ENCODE assay signal across 8 cellular contexts in the genomic region with DNA sequence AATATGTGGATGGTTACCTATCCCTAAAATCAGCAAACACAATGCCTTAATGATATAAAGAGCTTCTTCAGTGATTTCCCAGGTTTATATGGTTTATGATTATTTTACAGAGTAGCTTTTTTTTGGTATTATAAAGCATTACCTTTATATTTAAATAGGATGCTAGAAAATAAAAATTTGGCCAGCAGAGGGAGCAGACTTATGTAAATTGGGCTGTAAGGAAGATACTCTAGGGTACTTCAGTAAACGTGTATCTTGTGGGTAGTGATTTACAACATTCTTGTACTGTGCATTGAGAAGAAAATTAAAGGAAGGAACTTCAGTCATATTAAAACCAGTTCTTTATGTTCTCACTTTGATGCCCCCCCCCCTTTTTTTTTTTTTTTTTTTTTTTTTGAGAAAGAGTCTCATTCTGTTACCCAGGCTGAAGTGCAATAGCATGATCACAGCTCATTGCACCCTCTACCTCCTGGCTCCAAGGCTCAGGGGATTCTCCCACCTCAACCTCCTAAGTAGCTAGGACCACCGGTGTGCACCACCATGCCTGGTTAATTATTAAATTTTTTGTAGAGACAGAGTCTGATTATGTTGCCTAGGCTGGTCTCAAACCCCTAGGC.
A peak's percentile ranks its signal among the peaks of the same experiment; 100 is the strongest.
DNase-seq lines count a peak whose midpoint lies in the region; TF ChIP-seq lines count a peak whose summit lies in the region.

No MANE protein-coding gene starts in this region.

- no peaks in the 10 kb centered on the region for H3K27me3 ChIP-seq in WERI-Rb-1 (ENCODE audit: insufficient read depth, low read depth, severe bottlenecking)
- H3K27me3 ChIP-seq in smooth muscle cell (ENCODE audit: low read depth), result no peaks in the 10 kb centered on the region

- in situ Hi-C loops in G401 (cut with HindIII; ENCODE audit: low sequenced_read_pairs), result no loop called here

- 52% methylated on average over 2 of the region's 2 CpGs for WGBS in smooth muscle cell (ENCODE audit: low lambda C conversion rate)

- H2AFZ ChIP-seq in smooth muscle cell (ENCODE audit: low read depth), result no peak overlapping the region

- H3K9me3 ChIP-seq in WERI-Rb-1 (ENCODE audit: severe bottlenecking), result no peaks in the 10 kb centered on the region
- H3K9me3 ChIP-seq in smooth muscle cell (replicated peaks; ENCODE audit: low read depth), result no peaks in the 10 kb centered on the region

- peaks cover 56% of the 10 kb centered on the region for H4K20me1 ChIP-seq in smooth muscle cell (ENCODE audit: low read depth)

- H3K27ac ChIP-seq in WERI-Rb-1 (no peak overlapping the region), smooth muscle cell (ENCODE audit: low read depth) (no peak overlapping the region), coronary artery (no peak overlapping the region)

- H3K36me3 ChIP-seq in WERI-Rb-1, result no peaks in the 10 kb centered on the region
- no peaks in the 10 kb centered on the region for H3K36me3 ChIP-seq in smooth muscle cell (ENCODE audit: low read depth)

- no peaks in the 10 kb centered on the region for H3K4me1 ChIP-seq in smooth muscle cell (ENCODE audit: low read depth)

- no peaks in the 10 kb centered on the region for H3F3A ChIP-seq in smooth muscle cell (ENCODE audit: low read depth)

- no peak overlapping the region for H3K4me3 ChIP-seq in WERI-Rb-1 (ENCODE audit: low read depth, low read length)
- no peak overlapping the region for H3K4me3 ChIP-seq in smooth muscle cell
- H3K4me3 ChIP-seq in coronary artery, result no peak overlapping the region

- H3K79me2 ChIP-seq in smooth muscle cell (ENCODE audit: low read depth), result peaks cover 5% of the 10 kb centered on the region

- peak; percentile 70 for DNase-seq in G401 (ENCODE audit: low spot score)
- DNase-seq in HCEC 1CT, result peak; percentile 46
- DNase-seq in NCI-H1417 (lab: John Stamatoyannopoulos, UW), result peak; percentile 10 to 79 (median 70)
- DNase-seq in WERI-Rb-1, result no peak
- DNase-seq in glomerular visceral epithelial cell (ENCODE audit: extremely low spot score), result peak; percentile 49
- no peak for DNase-seq in smooth muscle cell (lab: John Stamatoyannopoulos, UW; ENCODE audit: unreplicated experiment)
- DNase-seq in coronary artery (ENCODE audit: low spot score), result no peak
- DNase-seq in activated effector memory CD4-positive, alpha-beta T cell treated with Interleukin-2 at 50 U/mL for 16 hours, result no peak

- 0 out of 2 replicates have a peak, but pooled peaks have one; percentile 22 for TF ChIP-seq CTCF in WERI-Rb-1 (IDR thresholded peaks at IDR 0.05; ENCODE audit: low read depth, low read length)
- peak; percentile 61 for TF ChIP-seq CTCF in smooth muscle cell (IDR thresholded peaks at IDR 0.05; ENCODE audit: borderline replicate concordance, insufficient read depth, poor library complexity, severe bottlenecking)
- TF ChIP-seq CTCF in coronary artery (IDR thresholded peaks at IDR 0.05), result no peak

- no peak overlapping the region for H3K9ac ChIP-seq in smooth muscle cell (ENCODE audit: low read depth)

- no peak overlapping the region for H3K4me2 ChIP-seq in smooth muscle cell

Comparison
In these comparisons a context has a peak if more than half of its experiments do, and no peak if none do; other contexts are left out.
1. DNase-seq: peak in G401 (single experiment), HCEC 1CT (single experiment), NCI-H1417 (3 of 3) and glomerular visceral epithelial cell (single experiment); none in WERI-Rb-1 (single experiment), smooth muscle cell (single experiment), coronary artery (single experiment) and activated effector memory CD4-positive, alpha-beta T cell treated with Interleukin-2 at 50 U/mL for 16 hours (single experiment).